Comparison of ENCODE assay signal across 8 cellular contexts in the genomic region with DNA sequence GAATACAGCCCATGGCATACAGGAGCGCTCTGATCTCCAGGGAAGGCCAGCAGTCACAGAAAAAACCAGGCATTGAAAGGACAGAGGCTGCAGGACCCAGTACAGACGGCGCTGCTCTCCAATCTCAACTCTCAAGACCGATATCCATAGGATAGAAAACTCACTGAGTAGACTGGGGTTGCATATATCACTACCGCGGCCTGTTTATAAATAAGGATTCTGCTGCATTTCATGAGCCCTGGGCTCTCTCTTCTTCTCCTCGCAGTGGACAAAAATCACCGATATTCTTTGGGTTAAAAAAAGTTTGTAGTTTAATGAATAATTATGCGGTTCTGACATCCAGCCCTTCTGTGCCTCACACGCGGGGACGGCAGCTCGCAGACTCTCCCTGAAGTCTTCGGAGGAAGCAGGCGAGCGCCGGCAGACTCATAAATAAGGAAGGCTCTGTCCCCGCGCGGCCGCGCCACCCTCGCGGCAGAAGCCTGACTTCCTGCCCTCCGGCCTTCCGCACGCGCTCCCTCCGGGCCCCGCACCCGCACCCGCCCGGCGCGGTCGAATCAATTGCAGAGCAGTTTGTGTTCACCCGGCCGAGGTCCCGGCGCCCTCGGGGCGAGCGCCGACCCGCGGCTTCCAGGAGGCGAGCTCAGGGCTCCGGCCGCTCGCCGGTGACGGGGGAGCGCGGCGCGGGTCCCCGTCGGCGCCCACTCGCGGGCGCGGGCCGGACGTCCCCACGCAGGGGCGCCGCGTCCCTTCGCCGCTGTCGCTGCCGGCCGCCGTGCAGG. TPM values are rescaled to one million over a fixed set of nuclear protein-coding genes. Genes with fewer than 3 reads are reported as not detected.
DNase-seq lines count a peak whose midpoint lies in the region; ATAC-seq and TF ChIP-seq lines count a peak whose summit lies in the region.

A gene with protein sequence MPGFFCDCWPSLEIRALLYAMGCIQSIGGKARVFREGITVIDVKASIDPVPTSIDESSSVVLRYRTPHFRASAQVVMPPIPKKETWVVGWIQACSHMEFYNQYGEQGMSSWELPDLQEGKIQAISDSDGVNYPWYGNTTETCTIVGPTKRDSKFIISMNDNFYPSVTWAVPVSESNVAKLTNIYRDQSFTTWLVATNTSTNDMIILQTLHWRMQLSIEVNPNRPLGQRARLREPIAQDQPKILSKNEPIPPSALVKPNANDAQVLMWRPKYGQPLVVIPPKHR (minus strand): TSS at position 404 of the 782 bp plus-strand sequence. CDS start 331 bp downstream, at position 73.

- H3K9me3 Mint-ChIP-seq in activated CD8-positive, alpha-beta T cell treated with anti-CD3 and anti-CD28 coated beads for 36 hours, result no peaks in the 10 kb centered on the region

- peak within 1 kb of the TSS; percentile 79 to 92 for H3K4me3 ChIP-seq in neutrophil (ENCODE audit: low read depth in 1 of 2, low read length in 1 of 2)

- no peak for ATAC-seq in activated CD8-positive, alpha-beta T cell treated with anti-CD3 and anti-CD28 coated beads for 36 hours

- CTCF ChIA-PET in activated CD8-positive, alpha-beta T cell treated with anti-CD3 and anti-CD28 coated beads for 36 hours (lab: Charles Lee), result interaction anchor here (1.5 to 3.9 kb wide), 3 partner anchors 20 to 60 kb away, joined by 5 to 16 read pairs (median 8); no protein-coding TSS in a partner anchor

- no peaks in the 10 kb centered on the region for H3K27me3 Mint-ChIP-seq in activated CD8-positive, alpha-beta T cell treated with anti-CD3 and anti-CD28 coated beads for 36 hours

- H3K36me3 Mint-ChIP-seq in activated CD8-positive, alpha-beta T cell treated with anti-CD3 and anti-CD28 coated beads for 36 hours (ENCODE audit: low read depth), result peaks cover 48% of the 10 kb centered on the region

- peak within 1 kb of the TSS; percentile 99 for H3K27ac Mint-ChIP-seq in activated CD8-positive, alpha-beta T cell treated with anti-CD3 and anti-CD28 coated beads for 36 hours

- peaks cover 26% of the 10 kb centered on the region for H3K27me3 ChIP-seq in neutrophil

- intact Hi-C loops in activated CD8-positive, alpha-beta T cell treated with anti-CD3 and anti-CD28 coated beads for 36 hours (cut with micrococcal nuclease), result no loop called here

- no peaks in the 10 kb centered on the region for H3K36me3 ChIP-seq in neutrophil

- no peaks in the 10 kb centered on the region for H3K9me3 ChIP-seq in neutrophil

- POLR2A ChIA-PET in activated CD8-positive, alpha-beta T cell treated with anti-CD3 and anti-CD28 coated beads for 36 hours (lab: Charles Lee), result interaction anchor here (1.7 to 14.2 kb wide), 5 partner anchors 9 to 41 kb away, joined by 5 to 310 read pairs (median 11); no protein-coding TSS in a partner anchor

- H3K4me3 Mint-ChIP-seq in activated CD8-positive, alpha-beta T cell treated with anti-CD3 and anti-CD28 coated beads for 36 hours, result peak within 1 kb of the TSS; percentile 90

- peak within 1 kb of the TSS; percentile 46 for H3K27ac ChIP-seq in C4-2B
- H3K27ac ChIP-seq in neutrophil, result peak within 1 kb of the TSS; percentile 89

- DNase-seq in HuH-7.5 (ENCODE audit: low spot score) (peak; percentile 82), foreskin melanocyte (peak; percentile 29), NCI-H1092 treated with DMSO at 0.1 percent for 48 hours (lab: John Stamatoyannopoulos, UW) (no peak), NCI-H1048 (lab: John Stamatoyannopoulos, UW) (no peak), amniotic stem cell (lab: John Stamatoyannopoulos, UW) (no peak)
- peak; percentile 65 for DNase-seq in activated CD8-positive, alpha-beta T cell treated with anti-CD3 and anti-CD28 coated beads for 36 hours

- no peak for TF ChIP-seq CTCF in C4-2B (conservative IDR thresholded peaks at IDR 0.05)
- TF ChIP-seq CTCF in activated CD8-positive, alpha-beta T cell treated with anti-CD3 and anti-CD28 coated beads for 36 hours (IDR thresholded peaks at IDR 0.05), result no peak
- no peak for TF ChIP-seq CTCF in neutrophil (IDR thresholded peaks at IDR 0.05)

- peaks cover 24% of the 10 kb centered on the region for H3K4me1 Mint-ChIP-seq in activated CD8-positive, alpha-beta T cell treated with anti-CD3 and anti-CD28 coated beads for 36 hours (ENCODE audit: low read depth)

- H3K4me1 ChIP-seq in neutrophil (ENCODE audit: control insufficient read depth in 1 of 2, insufficient read depth in 1 of 2, low read depth in 1 of 2, low read length in 1 of 2), result peaks cover 44 to 50% of the 10 kb centered on the region in 2 experiments

RNA-seq across cellular contexts. Expression of the gene that starts here (rescaled TPM):
- 10 to 100 TPM; 36.2 to 39.8 TPM for total RNA-seq in activated CD8-positive, alpha-beta T cell treated with anti-CD3 and anti-CD28 coated beads for 36 hours

Comparison
In these comparisons a context has a peak if more than half of its experiments do, and no peak if none do; other contexts are left out.
1. DNase-seq: peak in HuH-7.5 (single experiment), activated CD8-positive, alpha-beta T cell treated with anti-CD3 and anti-CD28 coated beads for 36 hours (single experiment) and foreskin melanocyte (single experiment); none in NCI-H1092 treated with DMSO at 0.1 percent for 48 hours (single experiment), NCI-H1048 (single experiment) and amniotic stem cell (single experiment).